8 cellular contexts compared by ENCODE assay signal in the genomic region with DNA sequence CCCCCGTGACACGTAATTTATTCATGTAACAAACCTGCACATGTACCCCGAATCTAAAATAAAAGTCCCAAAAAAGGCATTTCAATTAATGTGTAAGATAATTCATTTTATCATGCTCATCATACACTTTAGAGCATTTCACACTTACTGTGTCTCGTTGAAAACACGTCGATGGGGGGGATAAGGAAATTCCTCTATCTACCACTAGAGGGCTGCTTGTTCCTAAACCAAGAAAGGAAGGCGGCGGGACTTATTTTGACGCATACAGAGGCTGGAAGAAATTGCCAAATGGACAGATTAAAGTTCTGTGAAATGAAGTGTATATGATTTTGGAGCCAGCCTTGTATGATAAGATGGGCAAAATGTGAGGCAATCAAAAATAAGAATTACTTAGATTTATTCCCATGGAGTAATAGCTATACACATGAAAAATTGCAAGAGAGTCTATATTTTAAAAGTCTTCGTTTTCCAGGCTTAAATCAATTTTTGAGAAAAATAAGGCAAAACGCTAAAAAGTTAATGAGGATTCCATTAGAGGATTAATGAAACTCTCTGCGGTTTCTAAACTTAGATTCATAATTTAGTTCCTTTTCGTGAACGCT.
A peak's percentile ranks its signal among the peaks of the same experiment; 100 is the strongest.
DNase-seq lines count a peak whose midpoint lies in the region; ATAC-seq and TF ChIP-seq lines count a peak whose summit lies in the region.

No MANE protein-coding gene starts in this region.

- no peaks in the 10 kb centered on the region for H3K36me3 Mint-ChIP-seq in neural crest cell (ENCODE audit: low read depth)

- H3K4me1 ChIP-seq in Peyer's patch = no peaks in the 10 kb centered on the region

- H3K27me3 ChIP-seq in Peyer's patch = no peaks in the 10 kb centered on the region

- no peak overlapping the region for H3K4me3 Mint-ChIP-seq in neural crest cell

- TF ChIP-seq CTCF in Peyer's patch (IDR thresholded peaks at IDR 0.05) = peak in 4 of 6 experiments; percentile 36 to 54 (median 46)
- TF ChIP-seq CTCF in neural crest cell (conservative IDR thresholded peaks at IDR 0.05) = peak; percentile 88

- H3K4me3 ChIP-seq in Peyer's patch = no peak overlapping the region

- H3K27ac Mint-ChIP-seq in neural crest cell (ENCODE audit: unreplicated experiment) = no peak overlapping the region

- H3K36me3 ChIP-seq in Peyer's patch = no peaks in the 10 kb centered on the region

- H3K27me3 Mint-ChIP-seq in neural crest cell (ENCODE audit: low read depth) = no peaks in the 10 kb centered on the region

- DNase-seq in NCI-H1694 treated with DMSO at 0.1 percent for 48 hours (lab: John Stamatoyannopoulos, UW) (peak; percentile 1), NCI-H1694 (lab: John Stamatoyannopoulos, UW) (no peak), Peyer's patch (no peak), erythroblast (lab: John Stamatoyannopoulos, UW) (peak; percentile 25 to 47), neural crest cell (ENCODE audit: low read depth, low spot score) (peak; percentile 36), NCI-H345 (lab: John Stamatoyannopoulos, UW) (no peak)

- peaks cover 5% of the 10 kb centered on the region for H3K4me1 Mint-ChIP-seq in neural crest cell

- ATAC-seq in HG02763 (IDR thresholded peaks at IDR 0.05; ENCODE audit: unreplicated experiment) (peak; percentile 54), GM19455 (IDR thresholded peaks at IDR 0.05; ENCODE audit: unreplicated experiment) (no peak)

- no peaks in the 10 kb centered on the region for H3K9me3 ChIP-seq in Peyer's patch

- TF ChIP-seq POLR2A in Peyer's patch (IDR thresholded peaks at IDR 0.05) (no peak), erythroblast (IDR thresholded peaks at IDR 0.05; ENCODE audit: low read length) (no peak)

- no peak overlapping the region for H3K27ac ChIP-seq in Peyer's patch

- H3K9me3 Mint-ChIP-seq in neural crest cell = no peaks in the 10 kb centered on the region

Comparison
In these comparisons a context has a peak if more than half of its experiments do, and no peak if none do; other contexts are left out.
1. DNase-seq: peak in NCI-H1694 treated with DMSO at 0.1 percent for 48 hours (single experiment), erythroblast (2 of 2) and neural crest cell (single experiment); none in NCI-H1694 (single experiment), Peyer's patch (0 of 3) and NCI-H345 (single experiment).